ENCODE assay signal across 1 cellular context in genomic region chr19:1286859-1287621, GRCh38.
A peak's percentile ranks its signal among the peaks of the same experiment; 100 is the strongest.
TF ChIP-seq lines count a peak whose summit lies in the region.

No MANE protein-coding gene starts in this region.

TF ChIP-seq in K562, 482 proteins besides CTCF, POLR2A, EP300 and RAD21:
- no peak for TF ChIP-seq NCOA6 (IDR thresholded peaks at IDR 0.05)
- TF ChIP-seq ZNF263 (CRISPR knock-in tag; IDR thresholded peaks at IDR 0.05; ENCODE audit: borderline replicate concordance), result 0 out of 2 replicates have a peak, but pooled peaks have one; percentile 5
- no peak for TF ChIP-seq ARNT (IDR thresholded peaks at IDR 0.05)
- no peak for TF ChIP-seq ZNF316 (IDR thresholded peaks at IDR 0.05)
- no peak for TF ChIP-seq ETS1 (conservative IDR thresholded peaks at IDR 0.05; ENCODE audit: control insufficient read depth, low read depth, low read length)
- TF ChIP-seq GATA2 (CRISPR knock-in tag; IDR thresholded peaks at IDR 0.05), result no peak
- TF ChIP-seq VEZF1 (CRISPR knock-in tag; IDR thresholded peaks at IDR 0.05), result peak; percentile 36
- TF ChIP-seq CHD4 (IDR thresholded peaks at IDR 0.05; ENCODE audit: insufficient read depth, insufficient replicate concordance, low read depth, low read length, poor library complexity, severe bottlenecking), result no peak
- TF ChIP-seq RNF2 (IDR thresholded peaks at IDR 0.05), result no peak
